Comparison of ENCODE assay signal across 11 cellular contexts in the genomic region with DNA sequence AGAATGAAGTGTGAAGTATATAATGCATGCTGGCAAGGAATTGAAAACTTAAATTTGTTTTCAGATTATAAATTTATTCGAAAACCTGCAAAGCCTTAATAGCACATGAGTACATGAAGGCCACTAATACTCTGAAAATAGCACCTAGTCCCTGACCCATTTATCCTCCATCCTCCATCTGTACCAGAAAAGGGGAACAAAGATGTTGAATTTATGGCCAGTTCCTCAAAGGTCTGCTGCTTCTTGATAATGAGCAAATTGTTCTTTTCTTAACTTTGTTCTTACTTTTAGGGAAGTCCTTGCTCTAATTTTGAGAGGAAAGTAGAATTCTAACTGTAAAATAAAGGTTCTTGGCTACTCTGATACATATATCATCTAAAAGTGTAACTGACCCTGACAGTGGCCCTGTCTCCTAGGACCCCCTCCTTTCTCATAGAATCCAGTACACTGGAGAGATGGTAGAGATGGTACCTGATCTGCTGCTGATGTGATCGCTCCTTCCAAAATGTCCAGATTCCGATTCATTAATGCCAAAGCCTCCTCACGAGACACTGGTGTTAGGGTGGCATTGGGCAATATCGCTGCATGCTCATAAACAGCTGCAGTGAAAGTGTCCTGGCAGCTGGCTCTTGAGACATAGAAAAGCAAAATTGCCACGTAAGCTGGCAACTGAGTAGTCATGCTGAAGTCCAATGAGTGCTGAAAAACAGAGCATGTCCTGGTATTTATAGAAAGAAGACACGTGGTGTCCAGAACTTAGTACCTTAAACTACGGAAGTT. TPM values are rescaled to one million over a fixed set of nuclear protein-coding genes. Genes with fewer than 3 reads are reported as not detected.
DNase-seq lines count a peak whose midpoint lies in the region; ATAC-seq and TF ChIP-seq lines count a peak whose summit lies in the region.
"Had no signal": no experiment of that assay in that cellular context is flagged by ENCODE, and none has a peak within 500 bp of the region (broad histone marks: within the 10 kb centered on the region; RNA-seq: fewer than 3 reads in every experiment).

A gene with protein sequence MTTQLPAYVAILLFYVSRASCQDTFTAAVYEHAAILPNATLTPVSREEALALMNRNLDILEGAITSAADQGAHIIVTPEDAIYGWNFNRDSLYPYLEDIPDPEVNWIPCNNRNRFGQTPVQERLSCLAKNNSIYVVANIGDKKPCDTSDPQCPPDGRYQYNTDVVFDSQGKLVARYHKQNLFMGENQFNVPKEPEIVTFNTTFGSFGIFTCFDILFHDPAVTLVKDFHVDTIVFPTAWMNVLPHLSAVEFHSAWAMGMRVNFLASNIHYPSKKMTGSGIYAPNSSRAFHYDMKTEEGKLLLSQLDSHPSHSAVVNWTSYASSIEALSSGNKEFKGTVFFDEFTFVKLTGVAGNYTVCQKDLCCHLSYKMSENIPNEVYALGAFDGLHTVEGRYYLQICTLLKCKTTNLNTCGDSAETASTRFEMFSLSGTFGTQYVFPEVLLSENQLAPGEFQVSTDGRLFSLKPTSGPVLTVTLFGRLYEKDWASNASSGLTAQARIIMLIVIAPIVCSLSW (minus strand): TSS at position 701 of the 780 bp plus-strand sequence. CDS start 20 bp downstream, at position 681.

- TF ChIP-seq CTCF in heart right ventricle (IDR thresholded peaks at IDR 0.05): no peak
- TF ChIP-seq CTCF in testis (IDR thresholded peaks at IDR 0.05): no peak
- no peak for TF ChIP-seq CTCF in ovary (IDR thresholded peaks at IDR 0.05)

- no peak for TF ChIP-seq EP300 in ovary (IDR thresholded peaks at IDR 0.05)

- DNase-seq in MV-4-11 (lab: John Stamatoyannopoulos, UW) (peak; percentile 81), heart right ventricle (no peak), testis (peak; percentile 38), glomerular visceral epithelial cell (ENCODE audit: extremely low spot score) (no peak), ovary (no peak), NCI-H1694 treated with DMSO at 0.1 percent for 48 hours (lab: John Stamatoyannopoulos, UW) (no peak)
- DNase-seq: amniotic stem cell, T1000 had no signal

- H3K27ac ChIP-seq in heart right ventricle (peak within 1 kb of the TSS in 3 of 10 donors; percentile 30 to 84 (median 39)), testis (no peak within 1 kb of the TSS), ovary (no peak within 1 kb of the TSS)
- H3K27ac ChIP-seq: KMS-11 had no signal

- no peaks in the 10 kb centered on the region for H3K36me3 ChIP-seq in heart right ventricle
- no peaks in the 10 kb centered on the region for H3K36me3 ChIP-seq in testis (ENCODE audit: low read depth, missing control alignments)
- no peaks in the 10 kb centered on the region for H3K36me3 ChIP-seq in ovary

- TF ChIP-seq POLR2A in testis (IDR thresholded peaks at IDR 0.05) (no peak), ovary (IDR thresholded peaks at IDR 0.05) (no peak)

- peaks cover 0 to 20% (median 0%) of the 10 kb centered on the region in 9 donors for H3K4me1 ChIP-seq in heart right ventricle
- no peaks in the 10 kb centered on the region for H3K4me1 ChIP-seq in testis
- H3K4me1 ChIP-seq in ovary (ENCODE audit: insufficient read depth): no peaks in the 10 kb centered on the region

- ATAC-seq in GM21423 (IDR thresholded peaks at IDR 0.05; ENCODE audit: unreplicated experiment): peak; percentile 85
- ATAC-seq in heart right ventricle: peak in 7 of 8 donors; percentile 46 to 82 (median 62)
- ATAC-seq in HG03135 (IDR thresholded peaks at IDR 0.05; ENCODE audit: unreplicated experiment): no peak

- H3K4me3 ChIP-seq in heart right ventricle: peak within 1 kb of the TSS in 1 of 10 donors; percentile 26
- H3K4me3 ChIP-seq in testis: no peak within 1 kb of the TSS
- no peak within 1 kb of the TSS for H3K4me3 ChIP-seq in ovary

- WGBS in heart right ventricle, 2 donors: 81 to 82% methylated on average over 8 of the region's 8 CpGs
- WGBS in testis, 2 donors: 79 to 82% methylated on average over 8 of the region's 8 CpGs
- 84 to 91% (median 85%) methylated on average over 8 of the region's 8 CpGs for WGBS in ovary, 3 donors

- intact Hi-C loops in heart right ventricle (cut with DNase I): no loop called here
- intact Hi-C loops in testis (cut with DNase I; ENCODE audit: low total_unique reads): no loop called here
- intact Hi-C loops in ovary (cut with DNase I): no loop called here

- H3K27me3 ChIP-seq in heart right ventricle (peaks cover 0 to 7% (median 0%) of the 10 kb centered on the region in 7 donors), testis (no peaks in the 10 kb centered on the region), ovary (no peaks in the 10 kb centered on the region)

- peaks cover 0 to 6% (median 0%) of the 10 kb centered on the region in 11 donors for H3K9me3 ChIP-seq in heart right ventricle
- no peaks in the 10 kb centered on the region for H3K9me3 ChIP-seq in testis
- H3K9me3 ChIP-seq in ovary: no peaks in the 10 kb centered on the region

RNA-seq across cellular contexts. Expression of the gene that starts here (rescaled TPM):
- total RNA-seq in heart right ventricle (1 to 10 TPM in 2 of 10 donors, under 1 TPM in 8; 0.09 to 2.0 (median 0.44) TPM), testis (under 1 TPM; 0.16 to 0.37 TPM), ovary (1 to 10 TPM in 4 of 7 donors, under 1 TPM in 2, not detected in 1; 0.28 to 5.0 (median 1.3) TPM)
- polyA plus RNA-seq in heart right ventricle (under 1 TPM; 0.23 to 0.44 TPM), testis (ENCODE audit: insufficient read depth, low read depth, low replicate concordance) (0.54 TPM), ovary (1 to 10 TPM in 1 of 2 donors, under 1 TPM in 1; 0.34 to 1.2 TPM)

Comparison
In these comparisons a context has a peak if more than half of its experiments do, and no peak if none do; other contexts are left out.
1. Peak in DNase-seq in testis; RNA of the gene not detected or under 1 TPM.